22 cellular contexts compared by ENCODE assay signal in genomic region chr4:6092131-6092530, GRCh38.
DNase-seq lines count a peak whose midpoint lies in the region; ATAC-seq and TF ChIP-seq lines count a peak whose summit lies in the region.
"Had no signal": no experiment of that assay in that cellular context is flagged by ENCODE, and none has a peak within 500 bp of the region (broad histone marks: within the 10 kb centered on the region; RNA-seq: fewer than 3 reads in every experiment).

No MANE protein-coding gene starts in this region.

- H3K4me3 ChIP-seq in DND-41 (ENCODE audit: low read depth in 1 of 2, low read length in 2 of 2) (no peak overlapping the region), endodermal cell (ENCODE audit: low read length) (no peak overlapping the region)
- H3K4me3 ChIP-seq: PC-9, spleen, upper lobe of left lung had no signal

- H3K27me3 ChIP-seq in DND-41 (ENCODE audit: insufficient read depth, low read length, poor library complexity) (no peaks in the 10 kb centered on the region), endodermal cell (ENCODE audit: control insufficient read depth, insufficient read depth, low read length, poor library complexity, severe bottlenecking) (no peaks in the 10 kb centered on the region)
- H3K27me3 ChIP-seq: upper lobe of left lung had no signal

- no peak overlapping the region for H3K4me2 ChIP-seq in DND-41 (ENCODE audit: insufficient read depth, low read length)
- H3K4me2 ChIP-seq: PC-9 had no signal

- H3K9ac ChIP-seq in DND-41 (ENCODE audit: low read depth, low read length) (no peak overlapping the region), endodermal cell (ENCODE audit: extremely low read depth, low read length, poor library complexity, severe bottlenecking) (no peak overlapping the region)

- H3K27ac ChIP-seq in DND-41 (ENCODE audit: low read length): no peak overlapping the region
- no peak overlapping the region for H3K27ac ChIP-seq in endodermal cell (ENCODE audit: low read depth, low read length)
- H3K27ac ChIP-seq: PC-9, spleen, upper lobe of left lung had no signal

- H3K9me3 ChIP-seq in DND-41 (ENCODE audit: insufficient read depth, low read length, severe bottlenecking) (no peaks in the 10 kb centered on the region), endodermal cell (ENCODE audit: control insufficient read depth, low read length) (no peaks in the 10 kb centered on the region)
- H3K9me3 ChIP-seq: upper lobe of left lung had no signal

- no peak overlapping the region for H2AFZ ChIP-seq in DND-41 (ENCODE audit: low read depth, low read length)
- H2AFZ ChIP-seq: PC-9 had no signal

- ATAC-seq in DND-41 (ENCODE audit: insufficient read depth, low read depth) (peak; percentile 72), GM18517 (IDR thresholded peaks at IDR 0.05; ENCODE audit: unreplicated experiment) (no peak), GM21381 (IDR thresholded peaks at IDR 0.05; ENCODE audit: unreplicated experiment) (no peak), HG03196 (IDR thresholded peaks at IDR 0.05; ENCODE audit: unreplicated experiment) (no peak)
- ATAC-seq: left colon had no signal

- no peak overlapping the region for H3K4me3 Mint-ChIP-seq in endodermal cell
- H3K4me3 Mint-ChIP-seq: activated naive CD4-positive, alpha-beta T cell treated with anti-CD3 and anti-CD28 coated beads for 36 hours; B cell; memory B cell had no signal

- no peaks in the 10 kb centered on the region for H3K79me2 ChIP-seq in DND-41 (ENCODE audit: insufficient read depth, low read length)

- no peaks in the 10 kb centered on the region for H3K9me3 Mint-ChIP-seq in endodermal cell
- H3K9me3 Mint-ChIP-seq: activated naive CD4-positive, alpha-beta T cell treated with anti-CD3 and anti-CD28 coated beads for 36 hours had no signal

- peak; percentile 1 for DNase-seq in NCI-H510A treated with DMSO at 0.1 percent for 48 hours (lab: John Stamatoyannopoulos, UW)
- DNase-seq in NCI-H510A (lab: John Stamatoyannopoulos, UW): no peak
- DNase-seq in DND-41: peak; percentile 37
- DNase-seq in SW480 (ENCODE audit: low spot score): peak; percentile 16
- DNase-seq in endodermal cell: peak; percentile 72
- DNase-seq: 8988T; activated CD4-positive, alpha-beta T cell treated with anti-CD3 and anti-CD28 coated beads for 4 hours; activated naive CD4-positive, alpha-beta T cell treated with anti-CD3 and anti-CD28 coated beads for 36 hours; anterior cingulate cortex; KG1; left colon; occipital lobe; PC-9; SHP77; spleen; stimulated activated CD4-positive, alpha-beta T cell treated with anti-CD3 and anti-CD28 coated beads, Interleukin-4, amount 100 ng/mL, for 24 hours; upper lobe of left lung had no signal

- no peaks in the 10 kb centered on the region for H3K4me1 Mint-ChIP-seq in endodermal cell
- H3K4me1 Mint-ChIP-seq: B cell, memory B cell had no signal

- peaks cover 2% of the 10 kb centered on the region for H3K27me3 Mint-ChIP-seq in endodermal cell (ENCODE audit: insufficient read depth)

- 50 to 84% methylated on average over 1 to 7 of the region's 7 CpGs for WGBS in endodermal cell (ENCODE audit: insufficient coverage in 1 of 2, insufficient read length in 1 of 2), 2 experiments

- no peaks in the 10 kb centered on the region for H3K36me3 ChIP-seq in DND-41 (ENCODE audit: insufficient read depth, low read length)
- no peaks in the 10 kb centered on the region for H3K36me3 ChIP-seq in endodermal cell (ENCODE audit: control insufficient read depth, insufficient read depth, low read length)
- H3K36me3 ChIP-seq: spleen, upper lobe of left lung had no signal

- TF ChIP-seq CTCF in DND-41 (IDR thresholded peaks at IDR 0.05; ENCODE audit: borderline replicate concordance, extremely low read depth, low read length, poor library complexity, severe bottlenecking) (no peak), endodermal cell (conservative IDR thresholded peaks at IDR 0.05) (no peak)

- H3K27ac Mint-ChIP-seq in endodermal cell: no peak overlapping the region
- H3K27ac Mint-ChIP-seq: activated naive CD4-positive, alpha-beta T cell treated with anti-CD3 and anti-CD28 coated beads for 36 hours; B cell; memory B cell had no signal

- H3K4me1 ChIP-seq in DND-41 (ENCODE audit: insufficient read depth, low read length): peaks cover 10% of the 10 kb centered on the region
- no peaks in the 10 kb centered on the region for H3K4me1 ChIP-seq in endodermal cell (ENCODE audit: control insufficient read depth, insufficient read depth, low read length)
- H3K4me1 ChIP-seq: spleen had no signal

- no peaks in the 10 kb centered on the region for H4K20me1 ChIP-seq in DND-41 (ENCODE audit: insufficient read depth, low read length)

- H3K36me3 Mint-ChIP-seq in endodermal cell (ENCODE audit: low read depth): no peaks in the 10 kb centered on the region
- H3K36me3 Mint-ChIP-seq: memory B cell had no signal
